Comparison of ENCODE assay signal across 5 cellular contexts in the genomic region with DNA sequence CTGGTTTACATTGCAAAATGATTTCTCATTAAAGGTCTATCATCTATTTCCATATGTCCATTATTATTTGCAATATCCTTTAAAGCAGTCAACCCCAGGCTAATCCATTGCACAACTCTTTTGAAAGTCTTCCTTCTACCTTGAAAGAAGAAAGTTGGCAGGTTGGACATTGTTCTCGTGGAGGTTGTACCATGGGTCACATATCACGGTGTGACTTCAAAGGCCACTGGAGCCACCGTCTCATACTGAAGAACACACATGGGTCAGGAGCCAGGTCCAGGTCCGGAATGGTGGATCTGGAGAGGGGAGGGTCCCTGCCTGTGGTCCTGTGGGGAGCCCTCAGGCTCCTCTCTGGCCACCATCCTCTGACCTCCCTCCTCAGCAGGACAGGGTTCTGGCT. TPM values are rescaled to one million over a fixed set of nuclear protein-coding genes. Genes with fewer than 3 reads are reported as not detected.
"Had no signal": no experiment of that assay in that cellular context is flagged by ENCODE, and none has a peak within 500 bp of the region (broad histone marks: within the 10 kb centered on the region; RNA-seq: fewer than 3 reads in every experiment).

No MANE protein-coding gene starts in this region.

RNA-seq across cellular contexts. Expression of a gene that starts 1.7 kb away (rescaled TPM):
- total RNA-seq: GM23248, GM23338, H4, H7 had no signal
- polyA plus RNA-seq: GM23248, GM23338 had no signal

RNA-seq across cellular contexts. Expression of a gene that starts 26.2 kb away (rescaled TPM):
- total RNA-seq: H4, H7, H9 had no signal
